Comparison of ENCODE assay signal across 8 cellular contexts in genomic region chr15:84716036-84716732, GRCh38. TPM values are rescaled to one million over a fixed set of nuclear protein-coding genes. Genes with fewer than 3 reads are reported as not detected.
DNase-seq lines count a peak whose midpoint lies in the region; TF ChIP-seq lines count a peak whose summit lies in the region.

SEC11A (minus strand) TSS chr15:84716139; CDS start chr15:84716075, 64 bp downstream.

- H3K4me1 ChIP-seq in ES-I3 (ENCODE audit: insufficient read depth, low read length), result peaks cover 11% of the 10 kb centered on the region
- H3K4me1 ChIP-seq in HAP-1, result peaks cover 15% of the 10 kb centered on the region
- H3K4me1 ChIP-seq in MM.1S (ENCODE audit: low read length), result peaks cover 14% of the 10 kb centered on the region
- peaks cover 7% of the 10 kb centered on the region for H3K4me1 ChIP-seq in stomach smooth muscle (ENCODE audit: control insufficient read depth, insufficient read depth, low read length)

- H3K9me3 ChIP-seq in ES-I3 (ENCODE audit: control insufficient read depth, insufficient read depth, low read length), result no peaks in the 10 kb centered on the region
- no peaks in the 10 kb centered on the region for H3K9me3 ChIP-seq in HAP-1
- H3K9me3 ChIP-seq in MM.1S (replicated peaks; ENCODE audit: insufficient read depth, low read length), result no peaks in the 10 kb centered on the region
- H3K9me3 ChIP-seq in stomach smooth muscle (ENCODE audit: control insufficient read depth in 2 of 2, low read length in 2 of 2), result no peaks in the 10 kb centered on the region

- H3K4me2 ChIP-seq in MM.1S (ENCODE audit: low read depth, low read length), result peak within 1 kb of the TSS; percentile 79

- H3K4me3 ChIP-seq in HAP-1, result peak within 1 kb of the TSS; percentile 89
- H3K4me3 ChIP-seq in MM.1S (ENCODE audit: low read length), result peak within 1 kb of the TSS; percentile 89
- peak within 1 kb of the TSS; percentile 64 to 94 for H3K4me3 ChIP-seq in foreskin fibroblast (ENCODE audit: low read depth in 1 of 2, low read length in 2 of 2)
- H3K4me3 ChIP-seq in stomach smooth muscle (ENCODE audit: low read length in 2 of 2), result peak within 1 kb of the TSS; percentile 98

- peaks cover 26% of the 10 kb centered on the region for H3K4me1 Mint-ChIP-seq in neural crest cell

- H3K27ac Mint-ChIP-seq in neural crest cell (ENCODE audit: unreplicated experiment), result peak within 1 kb of the TSS; percentile 98

- H3K27ac ChIP-seq in MM.1S (ENCODE audit: low read length), result peak within 1 kb of the TSS; percentile 76; the same call in 1 of the 2 replicates
- peak within 1 kb of the TSS; percentile 80 for H3K27ac ChIP-seq in stomach smooth muscle (ENCODE audit: low read length)

- no peaks in the 10 kb centered on the region for H3K9me2 ChIP-seq in MM.1S (replicated peaks; ENCODE audit: insufficient read depth, low read length)

- H3K9ac ChIP-seq in ES-I3 (ENCODE audit: low read depth, low read length), result peak within 1 kb of the TSS; percentile 100
- peak within 1 kb of the TSS; percentile 82 for H3K9ac ChIP-seq in MM.1S (ENCODE audit: low read length)
- peak within 1 kb of the TSS; percentile 88 to 90 for H3K9ac ChIP-seq in stomach smooth muscle (ENCODE audit: low read length in 2 of 2)

- peak within 1 kb of the TSS; percentile 82 for H2AFZ ChIP-seq in MM.1S (ENCODE audit: low read length)

- peaks cover 16% of the 10 kb centered on the region; the same call in 1 of the 2 replicates for H3F3A ChIP-seq in MM.1S (ENCODE audit: insufficient read depth, low read length)

- H3K27me3 Mint-ChIP-seq in neural crest cell (ENCODE audit: low read depth), result no peaks in the 10 kb centered on the region

- no peaks in the 10 kb centered on the region for H4K20me1 ChIP-seq in MM.1S (ENCODE audit: insufficient read depth, low read length)

- H3K27me3 ChIP-seq in HAP-1 (ENCODE audit: low read depth) (no peaks in the 10 kb centered on the region), MM.1S (replicated peaks; ENCODE audit: insufficient read depth, low read length) (no peaks in the 10 kb centered on the region), stomach smooth muscle (ENCODE audit: control insufficient read depth in 1 of 2, insufficient read depth in 2 of 2, low read length in 2 of 2) (no peaks in the 10 kb centered on the region)

- in situ Hi-C loops in HAP-1 (cut with MboI; ENCODE audit: low sequenced_read_pairs), result no loop called here

- H3K9me3 Mint-ChIP-seq in neural crest cell, result no peaks in the 10 kb centered on the region

- H3K36me3 Mint-ChIP-seq in neural crest cell (ENCODE audit: low read depth), result peaks cover 3% of the 10 kb centered on the region

- H3K79me2 ChIP-seq in MM.1S (ENCODE audit: low read length), result peaks cover 47% of the 10 kb centered on the region

- DNase-seq in HAP-1 (ENCODE audit: low spot score in 2 of 2) (peak; percentile 99 to 100), MM.1S (peak; percentile 96), SIG-M5 (lab: John Stamatoyannopoulos, UW) (peak; percentile 53), activated gamma-delta T cell treated with Interleukin-2 at 50 U/mL for 16 hours (peak; percentile 89), foreskin fibroblast (peak; percentile 95 to 98), neural crest cell (ENCODE audit: low read depth, low spot score) (peak; percentile 94)

- no peak for TF ChIP-seq CTCF in MM.1S (IDR thresholded peaks at IDR 0.05; ENCODE audit: low read length)
- no peak for TF ChIP-seq CTCF in foreskin fibroblast (IDR thresholded peaks at IDR 0.05; ENCODE audit: low read depth, low read length)
- TF ChIP-seq CTCF in neural crest cell (conservative IDR thresholded peaks at IDR 0.05), result no peak

- H3K36me3 ChIP-seq in ES-I3 (ENCODE audit: insufficient read depth, low read length), result peaks cover 4% of the 10 kb centered on the region; the same call in 1 of the 2 replicates
- peaks cover 22% of the 10 kb centered on the region for H3K36me3 ChIP-seq in HAP-1 (replicated peaks)
- H3K36me3 ChIP-seq in MM.1S (replicated peaks; ENCODE audit: insufficient read depth, low read length), result no peaks in the 10 kb centered on the region
- H3K36me3 ChIP-seq in stomach smooth muscle (ENCODE audit: control insufficient read depth in 2 of 2, insufficient read depth in 2 of 2, low read length in 2 of 2), result peaks cover 0 to under 1% of the 10 kb centered on the region in 2 donors

- H3K4me3 Mint-ChIP-seq in neural crest cell, result peak within 1 kb of the TSS; percentile 96

RNA-seq across cellular contexts. Expression of gene SEC11A, which starts in this region (rescaled TPM):
- 200 and 201 TPM in 2 replicates for total RNA-seq in neural crest cell

Comparison
In these comparisons a context has a peak if more than half of its experiments do, and no peak if none do; other contexts are left out.
1. Peak in every context shown above with its lines: DNase-seq, H3K4me3 ChIP-seq and H3K27ac ChIP-seq.